In genomic region chr2:74542978-74543377, GRCh38 we compare ENCODE assay signal across 6 cellular contexts.
"Had no signal": no experiment of that assay in that cellular context is flagged by ENCODE, and none has a peak within 500 bp of the region (broad histone marks: within the 10 kb centered on the region; RNA-seq: fewer than 3 reads in every experiment).

No MANE protein-coding gene starts in this region.

- ATAC-seq: GM23338, HepG2 had no signal

- H3K27ac Mint-ChIP-seq: GM23338 had no signal

- DNase-seq: H9, HCEC 1CT had no signal

- H3K27ac ChIP-seq: HL-60 had no signal

- H3K4me3 ChIP-seq: GM23338, K562 had no signal

- H3K4me3 Mint-ChIP-seq: GM23338, H9 had no signal
